22 cellular contexts compared by ENCODE assay signal in genomic region chr6:131894735-131895424, GRCh38. TPM values are rescaled to one million over a fixed set of nuclear protein-coding genes. Genes with fewer than 3 reads are reported as not detected.
DNase-seq lines count a peak whose midpoint lies in the region; ATAC-seq and TF ChIP-seq lines count a peak whose summit lies in the region.
"Had no signal": no experiment of that assay in that cellular context is flagged by ENCODE, and none has a peak within 500 bp of the region (broad histone marks: within the 10 kb centered on the region; RNA-seq: fewer than 3 reads in every experiment).

No MANE protein-coding gene starts in this region.

- no peaks in the 10 kb centered on the region for H3K27me3 Mint-ChIP-seq in Caco-2 (ENCODE audit: insufficient read depth, unreplicated experiment)

- BruUV-seq in Caco-2 (replicated peaks; lab: Mats Ljungman, UMichigan) (no TSS peak), PC-3 (replicated peaks; lab: Mats Ljungman, UMichigan) (no TSS peak)

- no peaks in the 10 kb centered on the region for H3K9me2 ChIP-seq in PC-3 (replicated peaks; ENCODE audit: low read length)

- DNase-seq in Caco-2 = peak; percentile 45 to 63
- peak; percentile 66 for DNase-seq in PC-3
- peak; percentile 22 for DNase-seq in fibroblast of villous mesenchyme (ENCODE audit: low read depth)
- no peak for DNase-seq in NCI-H446 treated with DMSO at 0.1 percent for 48 hours (lab: John Stamatoyannopoulos, UW)
- no peak for DNase-seq in NCI-H2029 treated with DMSO at 0.1 percent for 48 hours (lab: John Stamatoyannopoulos, UW)
- DNase-seq: activated CD4-positive, CD25-positive, alpha-beta regulatory T cell; activated CD8-positive, alpha-beta memory T cell treated with anti-CD3 and anti-CD28 coated beads, Interleukin-2, amount 10 ng/mL, durations not matched to agents 7 days and 5 days; amygdala; effector memory CD8-positive, alpha-beta T cell; glutamatergic neuron; HFFc6; mammary epithelial cell; MG63; NCI-H187 treated with DMSO at 0.1 percent for 48 hours; psoas muscle; SHP77 treated with DMSO at 0.1 percent for 48 hours; stimulated activated CD4-positive, alpha-beta T cell treated with anti-CD3 and anti-CD28 coated beads, Interleukin-12 subunit alpha, Interleukin-12 subunit beta, amount 100 ng/mL, for 4 hours had no signal

- H3K36me3 Mint-ChIP-seq in Caco-2 (ENCODE audit: insufficient read depth, unreplicated experiment) = peaks cover 6% of the 10 kb centered on the region

- no peak overlapping the region for H3K4me3 ChIP-seq in Caco-2 (ENCODE audit: low read depth, low read length)
- H3K4me3 ChIP-seq in PC-3 (ENCODE audit: low read length) = peak overlapping the region; percentile 19; the same call in 1 of the 2 replicates
- H3K4me3 ChIP-seq in fibroblast of villous mesenchyme (ENCODE audit: low read depth, low read length) = no peak overlapping the region
- H3K4me3 ChIP-seq in mucosa of stomach (ENCODE audit: low read length) = no peak overlapping the region
- H3K4me3 ChIP-seq: MG63, psoas muscle had no signal

- H3K4me3 Mint-ChIP-seq in Caco-2 (ENCODE audit: unreplicated experiment) = peak overlapping the region; percentile 26
- H3K4me3 Mint-ChIP-seq: activated CD8-positive, alpha-beta memory T cell treated with anti-CD3 and anti-CD28 coated beads, Interleukin-2, amount 10 ng/mL, durations not matched to agents 7 days and 5 days; effector memory CD8-positive, alpha-beta T cell; HFFc6 had no signal

- TF ChIP-seq CTCF in Caco-2 (IDR thresholded peaks at IDR 0.05; ENCODE audit: insufficient read depth in 1 of 2, low read depth in 1 of 2, low read length in 1 of 2, severe bottlenecking in 1 of 2, unreplicated experiment in 1 of 2) = no peak
- no peak for TF ChIP-seq CTCF in PC-3 (conservative IDR thresholded peaks at IDR 0.05; ENCODE audit: low read depth, low read length)
- TF ChIP-seq CTCF in fibroblast of villous mesenchyme (IDR thresholded peaks at IDR 0.05; ENCODE audit: insufficient read depth, low read depth, low read length) = no peak

- ATAC-seq in PC-3 (peak; percentile 95), HG03432 (IDR thresholded peaks at IDR 0.05; ENCODE audit: unreplicated experiment) (no peak), HG03097 (IDR thresholded peaks at IDR 0.05; ENCODE audit: low FRiP score, unreplicated experiment) (no peak)
- ATAC-seq: activated CD8-positive, alpha-beta memory T cell treated with anti-CD3 and anti-CD28 coated beads, Interleukin-2, amount 10 ng/mL, durations not matched to agents 7 days and 5 days; effector memory CD8-positive, alpha-beta T cell; psoas muscle had no signal

- H3K27ac ChIP-seq in PC-3 (ENCODE audit: low read length) = no peak overlapping the region
- H3K27ac ChIP-seq: C4-2B, psoas muscle had no signal

- no peaks in the 10 kb centered on the region for H3K9me3 Mint-ChIP-seq in Caco-2 (ENCODE audit: unreplicated experiment)

- peak overlapping the region; percentile 31; the same call in 1 of the 2 replicates for H2AFZ ChIP-seq in PC-3 (ENCODE audit: low read length)

- H3K27me3 ChIP-seq in Caco-2 (replicated peaks; ENCODE audit: control insufficient read depth, insufficient read depth, low read length) = no peaks in the 10 kb centered on the region
- H3K27me3 ChIP-seq in PC-3 (ENCODE audit: low read length) = no peaks in the 10 kb centered on the region
- H3K27me3 ChIP-seq in mucosa of stomach (ENCODE audit: control insufficient read depth, insufficient read depth, low read length) = no peaks in the 10 kb centered on the region
- H3K27me3 ChIP-seq: MG63 had no signal

- POLR2A ChIA-PET in Caco-2 (lab: Charles Lee) = interaction anchor here (1.0 kb wide), 1 partner anchor 56 kb away, joined by 6 read pairs; the partner anchor contains the start of gene CCN2
- POLR2A ChIA-PET in PC-3 (lab: Charles Lee; ENCODE audit: unreplicated experiment) = no interaction called here

- H3K79me2 ChIP-seq in PC-3 (ENCODE audit: low read length) = no peaks in the 10 kb centered on the region

- H3K36me3 ChIP-seq in Caco-2 (ENCODE audit: control insufficient read depth, insufficient read depth, low read length) (no peaks in the 10 kb centered on the region), PC-3 (ENCODE audit: low read depth, low read length) (no peaks in the 10 kb centered on the region), mucosa of stomach (ENCODE audit: control insufficient read depth, insufficient read depth, low read length) (no peaks in the 10 kb centered on the region)
- H3K36me3 ChIP-seq: MG63 had no signal

- H3K27ac Mint-ChIP-seq in Caco-2 (ENCODE audit: unreplicated experiment) = peak overlapping the region; percentile 7
- H3K27ac Mint-ChIP-seq: activated CD8-positive, alpha-beta memory T cell treated with anti-CD3 and anti-CD28 coated beads, Interleukin-2, amount 10 ng/mL, durations not matched to agents 7 days and 5 days; effector memory CD8-positive, alpha-beta T cell; HFFc6 had no signal

- H4K20me1 ChIP-seq in PC-3 (ENCODE audit: low read length) = no peaks in the 10 kb centered on the region

- CTCF ChIA-PET in Caco-2 (lab: Charles Lee) = no interaction called here
- CTCF ChIA-PET in PC-3 (lab: Charles Lee) = interaction anchor here (1.0 kb wide), 1 partner anchor 15 kb away, joined by 3 read pairs; no protein-coding TSS in a partner anchor

- H3K4me1 Mint-ChIP-seq in Caco-2 (ENCODE audit: low read depth, unreplicated experiment) = peaks cover 12% of the 10 kb centered on the region

- intact Hi-C loops in Caco-2 (cut with micrococcal nuclease; ENCODE audit: unreplicated experiment) = loop anchor here (1.0 to 10.0 kb wide), 3 partner anchors 15 to 90 kb away; partner anchors contain the start of gene ENPP1
- intact Hi-C loops in PC-3 (cut with micrococcal nuclease) = loop anchor here (5.0 kb wide), 1 partner anchor 33 kb away; no protein-coding TSS in a partner anchor

- H3K4me1 ChIP-seq in Caco-2 = peaks cover 34% of the 10 kb centered on the region
- peaks cover 13% of the 10 kb centered on the region for H3K4me1 ChIP-seq in PC-3 (ENCODE audit: insufficient read depth, low read length)
- peaks cover 15% of the 10 kb centered on the region for H3K4me1 ChIP-seq in mucosa of stomach (ENCODE audit: control insufficient read depth, insufficient read depth, low read length)
- H3K4me1 ChIP-seq: psoas muscle had no signal

- H3F3A ChIP-seq in PC-3 (ENCODE audit: low read length, unreplicated experiment) = no peaks in the 10 kb centered on the region

- H3K9me3 ChIP-seq in Caco-2 (no peaks in the 10 kb centered on the region; the same call in none of the 2 replicates), PC-3 (ENCODE audit: low read length) (0 out of 2 replicates have a peak, but pooled peaks cover 2% of the 10 kb centered on the region), mucosa of stomach (ENCODE audit: control insufficient read depth, low read length) (no peaks in the 10 kb centered on the region)
- H3K9me3 ChIP-seq: psoas muscle had no signal

- peak overlapping the region; percentile 44 for H3K4me2 ChIP-seq in PC-3 (ENCODE audit: low read length)

- H3K9ac ChIP-seq in PC-3 (ENCODE audit: low read length) (no peak overlapping the region), mucosa of stomach (ENCODE audit: low read length) (peak overlapping the region; percentile 29)

RNA-seq across cellular contexts. Expression of gene CCN2, which starts 56.3 kb away (rescaled TPM):
- total RNA-seq in Caco-2 (2022) = 13.8 and 16.1 TPM in 2 replicates
- 33.2 and 34.4 TPM in 2 replicates for total RNA-seq in PC-3 (2014; rRNA removed)
- total RNA-seq in fibroblast of villous mesenchyme = 177 and 217 TPM in 2 replicates
- total RNA-seq: activated CD8-positive, alpha-beta memory T cell treated with anti-CD3 and anti-CD28 coated beads, Interleukin-2, amount 10 ng/mL, durations not matched to agents 7 days and 5 days; T-helper 2 cell treated with Interferon-gamma antibody and Interleukin-4, amounts not matched to agents 100 ng/mL and 5 ng/mL, for 36 hours had no signal

Comparison
In these comparisons a context has a peak if more than half of its experiments do, and no peak if none do; other contexts are left out.
1. DNase-seq: peak in Caco-2 (2 of 2), PC-3 (single experiment) and fibroblast of villous mesenchyme (single experiment); none in NCI-H446 treated with DMSO at 0.1 percent for 48 hours (single experiment) and NCI-H2029 treated with DMSO at 0.1 percent for 48 hours (single experiment).